Comparison of ENCODE assay signal across 1 cellular context in genomic region chr10:120131183-120131582, GRCh38.
TF ChIP-seq lines count a peak whose summit lies in the region.

No MANE protein-coding gene starts in this region.

TF ChIP-seq in WTC11, 78 proteins besides CTCF, POLR2A, EP300 and RAD21 (continued from another document):
- TF ChIP-seq OVOL2 (CRISPR knock-in tag; IDR thresholded peaks at IDR 0.05; ENCODE audit: borderline replicate concordance): no peak
- TF ChIP-seq CREM (CRISPR knock-in tag; IDR thresholded peaks at IDR 0.05): 0 out of 2 replicates have a peak, but pooled peaks have one; percentile 18
- TF ChIP-seq ZBTB43 (CRISPR knock-in tag; IDR thresholded peaks at IDR 0.05): peak; percentile 61; the same call in 1 of the 2 replicates
- TF ChIP-seq SMAD4 (CRISPR knock-in tag; IDR thresholded peaks at IDR 0.05): peak; percentile 72; the same call in 1 of the 2 replicates
- TF ChIP-seq ZNF281 (CRISPR knock-in tag; IDR thresholded peaks at IDR 0.05): 0 out of 2 replicates have a peak, but pooled peaks have one; percentile 28
- no peak for TF ChIP-seq AFF4 (CRISPR knock-in tag; IDR thresholded peaks at IDR 0.05; ENCODE audit: borderline replicate concordance)
- TF ChIP-seq NR1H2 (CRISPR knock-in tag; IDR thresholded peaks at IDR 0.05): no peak
- 0 out of 2 replicates have a peak, but pooled peaks have one; percentile 30 for TF ChIP-seq FOXK1 (CRISPR knock-in tag; IDR thresholded peaks at IDR 0.05)
TF ChIP-seq in WTC11: peak in this region for 15.
